In the genomic region with DNA sequence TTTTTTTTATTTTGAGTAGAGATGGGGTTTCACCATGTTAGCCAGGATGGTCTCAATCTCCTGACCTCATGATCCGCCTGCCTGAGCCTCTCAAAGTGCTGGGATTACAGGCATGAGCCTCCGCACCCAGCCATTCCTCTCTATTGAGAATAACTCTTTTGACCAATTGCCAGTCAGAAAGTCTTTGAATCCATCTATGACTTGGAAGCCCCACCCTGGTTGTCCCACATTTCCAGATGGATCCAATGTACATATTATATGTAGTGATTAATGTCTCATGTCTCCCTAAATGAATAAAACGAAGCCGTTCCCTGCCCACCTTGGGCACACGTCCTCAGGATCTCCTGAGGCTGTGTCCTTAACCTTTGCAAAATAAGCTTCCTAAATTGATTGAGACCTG, we compare ENCODE assay signal across 21 cellular contexts.
A peak's percentile ranks its signal among the peaks of the same experiment; 100 is the strongest.
DNase-seq lines count a peak whose midpoint lies in the region; ATAC-seq, FAIRE-seq and TF ChIP-seq lines count a peak whose summit lies in the region.
"Had no signal": no experiment of that assay in that cellular context is flagged by ENCODE, and none has a peak within 500 bp of the region (broad histone marks: within the 10 kb centered on the region; RNA-seq: fewer than 3 reads in every experiment).

No MANE protein-coding gene starts in this region.

- FAIRE-seq in H1 (lab: Jason Lieb, UNC), result no peak
- FAIRE-seq: A549, D721Med, G401.6, GM12891, GM19239 had no signal

- H3K27me3 Mint-ChIP-seq in H9 (ENCODE audit: low read depth) (peaks cover 6% of the 10 kb centered on the region), osteocyte (ENCODE audit: unreplicated experiment) (peaks cover 13% of the 10 kb centered on the region)
- H3K27me3 Mint-ChIP-seq in activated T-cell treated with anti-CD3 and anti-CD28 coated beads, Interleukin-2, amount 50 U/mL, for 72 hours (ENCODE audit: low read depth), result peaks cover 22% of the 10 kb centered on the region

- CTCF ChIA-PET in H1 (lab: Charles Lee; ENCODE audit: partially characterized antibody), result interaction anchor here (0.6 to 1.2 kb wide), 3 partner anchors 19 to 256 kb away, joined by 3 to 4 read pairs (median 3); no protein-coding TSS in a partner anchor

- POLR2A ChIA-PET in H1 (lab: Charles Lee; ENCODE audit: partially characterized antibody), result interaction anchor here (1.0 kb wide), 1 partner anchor 12 kb away, joined by 4 read pairs; no protein-coding TSS in a partner anchor

- H3K36me3 Mint-ChIP-seq in H9 (ENCODE audit: insufficient read depth in 1 of 3, low read depth in 3 of 3) (peaks cover 24 to 46% (median 28%) of the 10 kb centered on the region in 3 experiments), osteocyte (ENCODE audit: unreplicated experiment) (no peaks in the 10 kb centered on the region)
- peaks cover 15 to 20% of the 10 kb centered on the region in 2 donors for H3K36me3 Mint-ChIP-seq in activated T-cell treated with anti-CD3 and anti-CD28 coated beads, Interleukin-2, amount 50 U/mL, for 72 hours (ENCODE audit: insufficient read depth in 2 of 2)
- H3K36me3 Mint-ChIP-seq: CD8-positive, alpha-beta T cell had no signal

- H2BK5ac ChIP-seq in H9 (ENCODE audit: insufficient read length, low read length) (no peak overlapping the region), H1 (ENCODE audit: low read depth, low read length) (no peak overlapping the region), mesendoderm (ENCODE audit: low read length) (no peak overlapping the region)

- H3K4me3 ChIP-seq in H1 (ENCODE audit: extremely low read depth in 1 of 4, insufficient read depth in 2 of 4, low read depth in 3 of 4, low read length in 4 of 4), result no peak overlapping the region
- no peak overlapping the region for H3K4me3 ChIP-seq in mesendoderm (ENCODE audit: low read length)
- H3K4me3 ChIP-seq: A549; BLaER1 treated with 17β-estradiol and CSF1 and Interleukin-3, amounts not matched to agents 10 nM and 100 nM had no signal

- H3K36me3 ChIP-seq in H1 (ENCODE audit: control insufficient read depth in 2 of 4, insufficient read depth in 4 of 4, low read length in 3 of 4), result no peaks in the 10 kb centered on the region
- no peaks in the 10 kb centered on the region for H3K36me3 ChIP-seq in mesendoderm (ENCODE audit: control insufficient read depth, insufficient read depth, low read length)
- H3K36me3 ChIP-seq: BLaER1 treated with 17β-estradiol and CSF1 and Interleukin-3, amounts not matched to agents 10 nM and 100 nM had no signal

- no peak overlapping the region for H3K23ac ChIP-seq in H9 (ENCODE audit: insufficient read length, low read depth, low read length)
- H3K23ac ChIP-seq in H1 (ENCODE audit: insufficient read length), result no peak overlapping the region
- H3K23ac ChIP-seq in mesendoderm (ENCODE audit: low read length), result no peak overlapping the region

- H3K4me2 ChIP-seq in H9 (ENCODE audit: insufficient read depth, insufficient read length, low read length), result no peak overlapping the region
- no peak overlapping the region for H3K4me2 ChIP-seq in H1 (ENCODE audit: insufficient read depth in 1 of 2, low read depth in 2 of 2, low read length in 2 of 2)
- H3K4me2 ChIP-seq in mesendoderm (ENCODE audit: low read length), result no peak overlapping the region
- H3K4me2 ChIP-seq: A549; BLaER1 treated with 17β-estradiol and CSF1 and Interleukin-3, amounts not matched to agents 10 nM and 100 nM had no signal

- DNase-seq in H9, result peak; percentile 4
- DNase-seq in H1 (ENCODE audit: low read depth in 1 of 2, low spot score in 2 of 2), result no peak
- peak; percentile 57 for DNase-seq in osteocyte (ENCODE audit: extremely low spot score, unreplicated experiment)
- DNase-seq in mesendoderm, result no peak
- no peak for DNase-seq in activated T-cell treated with anti-CD3 and anti-CD28 coated beads, Interleukin-2, amount 50 U/mL, for 72 hours
- DNase-seq: AML-193; Caco-2; Calu3; CD4-positive, alpha-beta T cell; CD8-positive, alpha-beta T cell; DMS79 treated with DMSO at 0.1 percent for 48 hours; GF-D8 had no signal

- H3T11ph ChIP-seq in H9 (ENCODE audit: low read length), result no peak overlapping the region

- H3K4me1 ChIP-seq in H9 (ENCODE audit: insufficient read depth, low read length), result no peaks in the 10 kb centered on the region; the same call in 1 of the 2 replicates
- peaks cover 0 to 6% (median 3%) of the 10 kb centered on the region in 4 experiments; a peak in 5 of 7 replicates for H3K4me1 ChIP-seq in H1 (replicated peaks in 1 of 4; ENCODE audit: control insufficient read depth in 3 of 4, insufficient read depth in 4 of 4, low read length in 3 of 4)
- H3K4me1 ChIP-seq in mesendoderm (ENCODE audit: control insufficient read depth, low read depth, low read length), result no peaks in the 10 kb centered on the region
- H3K4me1 ChIP-seq: A549, Caco-2 had no signal

- ATAC-seq in activated T-cell treated with anti-CD3 and anti-CD28 coated beads, Interleukin-2, amount 50 U/mL, for 72 hours (replicated peaks in 1 of 2), result no peak
- ATAC-seq: A549; CD8-positive, alpha-beta T cell had no signal

- H3K9ac ChIP-seq in H9 (ENCODE audit: extremely low read depth, insufficient read length, low read length) (no peak overlapping the region), H1 (replicated peaks in 1 of 4; ENCODE audit: extremely low read depth in 1 of 4, low read depth in 3 of 4, low read length in 3 of 4) (no peak overlapping the region), mesendoderm (ENCODE audit: low read length) (no peak overlapping the region)
- H3K9ac ChIP-seq: BLaER1 treated with 17β-estradiol and CSF1 and Interleukin-3, amounts not matched to agents 10 nM and 100 nM had no signal

- H4K8ac ChIP-seq in H9 (replicated peaks; ENCODE audit: insufficient read length, low read depth, low read length), result no peak overlapping the region
- H4K8ac ChIP-seq in H1 (ENCODE audit: extremely low read depth, insufficient read depth, low read length), result no peak overlapping the region
- H4K8ac ChIP-seq in mesendoderm (ENCODE audit: low read depth, low read length), result no peak overlapping the region

- H4K5ac ChIP-seq in H9 (ENCODE audit: insufficient read length, low read depth, low read length) (no peak overlapping the region), H1 (ENCODE audit: insufficient read length, low read depth, low read length) (no peak overlapping the region), mesendoderm (ENCODE audit: low read length) (no peak overlapping the region)

- no peak for TF ChIP-seq POLR2A in H1 (IDR thresholded peaks at IDR 0.05; ENCODE audit: control extremely low read depth in 1 of 2, low read depth in 2 of 2, low read length in 2 of 2)

- H3K4me1 Mint-ChIP-seq in H9 (peaks cover 28 to 31% of the 10 kb centered on the region in 2 experiments), osteocyte (ENCODE audit: unreplicated experiment) (no peaks in the 10 kb centered on the region)
- H3K4me1 Mint-ChIP-seq in activated T-cell treated with anti-CD3 and anti-CD28 coated beads, Interleukin-2, amount 50 U/mL, for 72 hours (ENCODE audit: low read depth), result no peaks in the 10 kb centered on the region
- H3K4me1 Mint-ChIP-seq: B cell had no signal

- H3K79me1 ChIP-seq in H9 (ENCODE audit: insufficient read depth, low read depth, low read length, poor library complexity, severe bottlenecking), result no peaks in the 10 kb centered on the region
- H3K79me1 ChIP-seq in H1 (ENCODE audit: low read depth, low read length), result no peaks in the 10 kb centered on the region
- H3K79me1 ChIP-seq in mesendoderm (ENCODE audit: low read length), result no peaks in the 10 kb centered on the region

- no CpG with 5 or more reads among the region's 5 CpGs for WGBS in H9 (ENCODE audit: extremely low coverage, insufficient read length, low lambda C conversion rate)
- WGBS in H1 (ENCODE audit: extremely low coverage in 1 of 2, insufficient coverage in 1 of 2, insufficient read length in 1 of 2, insufficient replicate concordance in 2 of 2, low coverage in 1 of 2, low lambda C conversion rate in 2 of 2, missing lambda C conversion rate in 1 of 2), 2 experiments, result 91% methylated on average over 5 of the region's 5 CpGs; no CpG with 5 or more reads in 1 of the 2 experiments
- WGBS in mesendoderm (ENCODE audit: extremely low coverage, insufficient coverage, low lambda C conversion rate), result no CpG with 5 or more reads among the region's 5 CpGs

- H3K18ac ChIP-seq in H9 (ENCODE audit: insufficient read length, low read depth, low read length) (no peak overlapping the region), H1 (ENCODE audit: extremely low read depth, low read length) (no peak overlapping the region), mesendoderm (ENCODE audit: low read length) (no peak overlapping the region)

- H3K4ac ChIP-seq in H9 (ENCODE audit: low read depth, low read length) (no peak overlapping the region), H1 (replicated peaks; ENCODE audit: insufficient read length, low read depth, low read length) (no peak overlapping the region), mesendoderm (ENCODE audit: low read depth, low read length) (no peak overlapping the region)

- TF ChIP-seq CTCF in H9 (conservative IDR thresholded peaks at IDR 0.05) (no peak), H1 (IDR thresholded peaks at IDR 0.05; ENCODE audit: control extremely low read depth in 1 of 3, insufficient read depth in 1 of 3, low read depth in 1 of 3, low read length in 3 of 3) (no peak), osteocyte (IDR thresholded peaks at IDR 0.05) (no peak)

- H3K9me3 Mint-ChIP-seq in H9 (peaks cover 48 to 49% of the 10 kb centered on the region in 2 experiments), osteocyte (ENCODE audit: unreplicated experiment) (peaks cover 18% of the 10 kb centered on the region)
- H3K9me3 Mint-ChIP-seq in activated T-cell treated with anti-CD3 and anti-CD28 coated beads, Interleukin-2, amount 50 U/mL, for 72 hours, result peaks cover 8 to 13% of the 10 kb centered on the region in 2 donors

- TF ChIP-seq RAD21 in H1 (IDR thresholded peaks at IDR 0.05 in 1 of 2, conservative IDR thresholded peaks at IDR 0.05 in 1 of 2; ENCODE audit: low read depth in 2 of 2, low read length in 2 of 2), result no peak

- no peak overlapping the region for H2BK20ac ChIP-seq in H9 (ENCODE audit: low read depth, low read length, poor library complexity, severe bottlenecking)
- peak overlapping the region; percentile 80; the same call in 1 of the 2 replicates for H2BK20ac ChIP-seq in H1 (ENCODE audit: low read length)

- TF ChIP-seq EP300 in H1 (IDR thresholded peaks at IDR 0.05; ENCODE audit: borderline replicate concordance in 1 of 2, low read depth in 2 of 2, low read length in 2 of 2), result no peak

- no peak overlapping the region for H2BK15ac ChIP-seq in H9 (ENCODE audit: low read depth, low read length)
- H2BK15ac ChIP-seq in H1 (ENCODE audit: low read length), result no peak overlapping the region
- H2BK15ac ChIP-seq in mesendoderm (replicated peaks; ENCODE audit: low read depth), result no peak overlapping the region

- H3K23me2 ChIP-seq in H9 (ENCODE audit: insufficient read length, low read depth, low read length, poor library complexity, severe bottlenecking) (no peaks in the 10 kb centered on the region), H1 (ENCODE audit: low read depth, low read length) (no peaks in the 10 kb centered on the region)

- H2AK5ac ChIP-seq in H9 (ENCODE audit: insufficient read length, low read length) (no peak overlapping the region), H1 (ENCODE audit: low read depth, low read length) (no peak overlapping the region), mesendoderm (ENCODE audit: low read length) (no peak overlapping the region)

- H3K27me3 ChIP-seq in H9 (ENCODE audit: insufficient read depth, low read length) (no peaks in the 10 kb centered on the region), H1 (replicated peaks in 1 of 4; ENCODE audit: control insufficient read depth in 3 of 4, extremely low read depth in 1 of 4, insufficient read depth in 3 of 4, low read length in 3 of 4) (no peaks in the 10 kb centered on the region), mesendoderm (ENCODE audit: insufficient read depth, low read length, poor library complexity) (no peaks in the 10 kb centered on the region)

- H4K91ac ChIP-seq in H9 (ENCODE audit: insufficient read length, low read depth, low read length), result no peak overlapping the region
- no peak overlapping the region for H4K91ac ChIP-seq in H1 (replicated peaks; ENCODE audit: insufficient read length, low read length)

- no peaks in the 10 kb centered on the region for H3K79me2 ChIP-seq in H9 (ENCODE audit: insufficient read depth, low read length)
- no peaks in the 10 kb centered on the region for H3K79me2 ChIP-seq in H1 (ENCODE audit: control insufficient read depth in 1 of 2, insufficient read depth in 2 of 2, low read length in 2 of 2)
- no peaks in the 10 kb centered on the region for H3K79me2 ChIP-seq in mesendoderm (ENCODE audit: control insufficient read depth, insufficient read depth, low read length)

- no peak overlapping the region; a peak in 1 of 5 replicates for H3K4me3 Mint-ChIP-seq in H9
- no peak overlapping the region for H3K4me3 Mint-ChIP-seq in osteocyte (ENCODE audit: unreplicated experiment)
- H3K4me3 Mint-ChIP-seq in activated T-cell treated with anti-CD3 and anti-CD28 coated beads, Interleukin-2, amount 50 U/mL, for 72 hours, result no peak overlapping the region
- H3K4me3 Mint-ChIP-seq: B cell; CD4-positive, alpha-beta T cell; CD8-positive, alpha-beta T cell had no signal

- H4K20me1 ChIP-seq in H9 (ENCODE audit: control insufficient read depth, insufficient read depth, insufficient read length) (no peaks in the 10 kb centered on the region), H1 (replicated peaks in 1 of 2; ENCODE audit: control insufficient read depth in 1 of 2, insufficient read depth in 2 of 2, low read length in 2 of 2) (no peaks in the 10 kb centered on the region)
- H4K20me1 ChIP-seq: BLaER1 treated with 17β-estradiol and CSF1 and Interleukin-3, amounts not matched to agents 10 nM and 100 nM had no signal

- H3K14ac ChIP-seq in H9 (ENCODE audit: insufficient read depth, low read length) (no peak overlapping the region), H1 (ENCODE audit: insufficient read length) (no peak overlapping the region)

- no peak overlapping the region; a peak in 1 of 7 replicates for H3K27ac Mint-ChIP-seq in H9
- H3K27ac Mint-ChIP-seq in osteocyte (ENCODE audit: unreplicated experiment), result no peak overlapping the region
- no peak overlapping the region for H3K27ac Mint-ChIP-seq in activated T-cell treated with anti-CD3 and anti-CD28 coated beads, Interleukin-2, amount 50 U/mL, for 72 hours
- H3K27ac Mint-ChIP-seq: B cell; CD4-positive, alpha-beta T cell; CD8-positive, alpha-beta T cell had no signal

- H2AFZ ChIP-seq in H9 (ENCODE audit: low read length) (no peak overlapping the region), H1 (ENCODE audit: low read length) (no peak overlapping the region)

- H3K9me3 ChIP-seq in H9 (ENCODE audit: control insufficient read depth, low read depth, low read length), result peaks cover 9% of the 10 kb centered on the region
- H3K9me3 ChIP-seq in H1 (ENCODE audit: insufficient read depth in 2 of 2, low read depth in 1 of 2, low read length in 1 of 2), result peaks cover 29 to 30% of the 10 kb centered on the region in 2 experiments
- H3K9me3 ChIP-seq: Caco-2 had no signal

- no peak overlapping the region for H3K56ac ChIP-seq in H9 (ENCODE audit: insufficient read length, low read depth, low read length)
- H3K56ac ChIP-seq in H1 (replicated peaks; ENCODE audit: insufficient read length, low read depth, low read length), result no peak overlapping the region
- H3K56ac ChIP-seq in mesendoderm (ENCODE audit: low read length), result no peak overlapping the region

- no peak overlapping the region for H3K27ac ChIP-seq in H9 (ENCODE audit: insufficient read length, low read depth, low read length)
- no peak overlapping the region for H3K27ac ChIP-seq in H1 (ENCODE audit: low read depth, low read length)
- H3K27ac ChIP-seq in mesendoderm (ENCODE audit: low read depth, low read length), result no peak overlapping the region
- H3K27ac ChIP-seq: 22Rv1; A549; BLaER1 treated with 17β-estradiol and CSF1 and Interleukin-3, amounts not matched to agents 10 nM and 100 nM; C4-2B had no signal

- no peak overlapping the region for H2BK12ac ChIP-seq in H9 (ENCODE audit: insufficient read length, low read depth, low read length)
- H2BK12ac ChIP-seq in H1 (ENCODE audit: low read depth, low read length), result no peak overlapping the region

- no peak overlapping the region for H2BK120ac ChIP-seq in H9 (ENCODE audit: low read depth, low read length, poor library complexity, severe bottlenecking)
- H2BK120ac ChIP-seq in H1 (replicated peaks; ENCODE audit: low read depth, low read length), result no peak overlapping the region
- no peak overlapping the region for H2BK120ac ChIP-seq in mesendoderm (ENCODE audit: low read depth, low read length)

Comparison
In these comparisons a context has a peak if more than half of its experiments do, and no peak if none do; other contexts are left out.
1. DNase-seq: peak in H9 (single experiment) and osteocyte (single experiment); none in H1 (0 of 2), mesendoderm (single experiment) and activated T-cell treated with anti-CD3 and anti-CD28 coated beads, Interleukin-2, amount 50 U/mL, for 72 hours (0 of 2).